Comparison of ENCODE assay signal across 16 cellular contexts in genomic region chr2:239654266-239654665, GRCh38.
DNase-seq lines count a peak whose midpoint lies in the region; ATAC-seq and TF ChIP-seq lines count a peak whose summit lies in the region.
"Had no signal": no experiment of that assay in that cellular context is flagged by ENCODE, and none has a peak within 500 bp of the region (broad histone marks: within the 10 kb centered on the region; RNA-seq: fewer than 3 reads in every experiment).

No MANE protein-coding gene starts in this region.

- CTCF ChIA-PET in activated CD4-positive, alpha-beta T cell treated with anti-CD3 and anti-CD28 coated beads, Interleukin-2, amount 10 ng/mL, durations not matched to agents 7 days and 5 days (lab: Charles Lee), result no interaction called here

- ATAC-seq in GM18867 (IDR thresholded peaks at IDR 0.05; ENCODE audit: unreplicated experiment), result no peak
- ATAC-seq: CD8-positive, alpha-beta T cell had no signal

- H3K36me3 Mint-ChIP-seq in activated CD4-positive, alpha-beta T cell treated with anti-CD3 and anti-CD28 coated beads, Interleukin-2, amount 10 ng/mL, durations not matched to agents 7 days and 5 days (ENCODE audit: low read depth), result no peaks in the 10 kb centered on the region
- H3K36me3 Mint-ChIP-seq: CD8-positive, alpha-beta T cell had no signal

- H3F3A ChIP-seq in neural cell (ENCODE audit: insufficient read depth, low read length, poor library complexity, severe bottlenecking), result no peaks in the 10 kb centered on the region

- H3K27me3 Mint-ChIP-seq in activated CD4-positive, alpha-beta T cell treated with anti-CD3 and anti-CD28 coated beads, Interleukin-2, amount 10 ng/mL, durations not matched to agents 7 days and 5 days, result peaks cover 19% of the 10 kb centered on the region
- H3K27me3 Mint-ChIP-seq: CD4-positive, alpha-beta T cell had no signal

- H3K4me2 ChIP-seq in neural cell (ENCODE audit: low read length), result no peak overlapping the region
- H3K4me2 ChIP-seq: BLaER1 had no signal

- intact Hi-C loops in posterior vena cava (cut with DNase I), result no loop called here

- no peak overlapping the region for H2AFZ ChIP-seq in neural cell (ENCODE audit: low read depth, low read length)

- H3K27me3 ChIP-seq in neural cell (ENCODE audit: insufficient read depth, low read depth, low read length), result no peaks in the 10 kb centered on the region
- H3K27me3 ChIP-seq: BE2C, BLaER1 had no signal

- H3K9me2 ChIP-seq in neural cell (ENCODE audit: insufficient read depth, low read length), result no peaks in the 10 kb centered on the region

- no peaks in the 10 kb centered on the region for H3K36me3 ChIP-seq in neural cell (ENCODE audit: insufficient read depth, low read length)
- H3K36me3 ChIP-seq: BE2C, BLaER1 had no signal

- H3K4me3 Mint-ChIP-seq in activated CD4-positive, alpha-beta T cell treated with anti-CD3 and anti-CD28 coated beads, Interleukin-2, amount 10 ng/mL, durations not matched to agents 7 days and 5 days, result no peak overlapping the region
- H3K4me3 Mint-ChIP-seq: CD4-positive, alpha-beta T cell; CD8-positive, alpha-beta T cell had no signal

- H3K9me3 ChIP-seq in neural cell (ENCODE audit: low read length), result no peaks in the 10 kb centered on the region
- H3K9me3 ChIP-seq: BE2C, BLaER1, Caco-2 had no signal

- POLR2A ChIA-PET in activated CD4-positive, alpha-beta T cell treated with anti-CD3 and anti-CD28 coated beads, Interleukin-2, amount 10 ng/mL, durations not matched to agents 7 days and 5 days (lab: Charles Lee), result no interaction called here

- TF ChIP-seq EP300 in neural cell (conservative IDR thresholded peaks at IDR 0.05; ENCODE audit: poor library complexity, severe bottlenecking), result no peak

- H3K79me2 ChIP-seq in neural cell (replicated peaks; ENCODE audit: insufficient read depth, low read length), result no peaks in the 10 kb centered on the region

- peaks cover 2% of the 10 kb centered on the region for H3K9me3 Mint-ChIP-seq in activated CD4-positive, alpha-beta T cell treated with anti-CD3 and anti-CD28 coated beads, Interleukin-2, amount 10 ng/mL, durations not matched to agents 7 days and 5 days
- H3K9me3 Mint-ChIP-seq: CD4-positive, alpha-beta T cell had no signal

- peak; percentile 41 for DNase-seq in posterior vena cava (ENCODE audit: low spot score)
- no peak for DNase-seq in T1000 (lab: John Stamatoyannopoulos, UW)
- no peak for DNase-seq in activated CD4-positive, alpha-beta T cell treated with anti-CD3 and anti-CD28 coated beads, Interleukin-2, amount 10 ng/mL, durations not matched to agents 7 days and 5 days
- DNase-seq: 8988T; ACHN; BE2C; C1 segment of cervical spinal cord; Caco-2; Calu3; CD4-positive, alpha-beta T cell; CD8-positive, alpha-beta T cell; DMS79 treated with DMSO at 0.1 percent for 48 hours; GF-D8 had no signal

- H4K20me1 ChIP-seq in neural cell (ENCODE audit: insufficient read depth), result no peaks in the 10 kb centered on the region
- H4K20me1 ChIP-seq: BLaER1 had no signal

- no peak overlapping the region for H3K9ac ChIP-seq in neural cell (ENCODE audit: low read length)
- H3K9ac ChIP-seq: BLaER1 had no signal

- no peak for TF ChIP-seq CTCF in neural cell (IDR thresholded peaks at IDR 0.05; ENCODE audit: poor library complexity, severe bottlenecking)

- H3K4me1 Mint-ChIP-seq in activated CD4-positive, alpha-beta T cell treated with anti-CD3 and anti-CD28 coated beads, Interleukin-2, amount 10 ng/mL, durations not matched to agents 7 days and 5 days, result no peaks in the 10 kb centered on the region

- no peak overlapping the region for H3K4me3 ChIP-seq in neural cell (ENCODE audit: low read length)
- H3K4me3 ChIP-seq: BLaER1 had no signal

- H3K27ac ChIP-seq in neural cell (ENCODE audit: low read length), result peak overlapping the region; percentile 41
- H3K27ac ChIP-seq: BLaER1 had no signal

- TF ChIP-seq RAD21 in neural cell (conservative IDR thresholded peaks at IDR 0.05), result no peak

- no peak overlapping the region for H3K27ac Mint-ChIP-seq in activated CD4-positive, alpha-beta T cell treated with anti-CD3 and anti-CD28 coated beads, Interleukin-2, amount 10 ng/mL, durations not matched to agents 7 days and 5 days
- H3K27ac Mint-ChIP-seq: CD4-positive, alpha-beta T cell; CD8-positive, alpha-beta T cell had no signal

TF ChIP-seq in neural cell, 6 proteins besides CTCF, POLR2A, EP300 and RAD21:
- TF ChIP-seq POLR2AphosphoS5 (IDR thresholded peaks at IDR 0.05), result peak; percentile 97
- no peak for TF ChIP-seq MXI1 (conservative IDR thresholded peaks at IDR 0.05; ENCODE audit: poor library complexity, severe bottlenecking)
- peak; percentile 19 for TF ChIP-seq SMC3 (conservative IDR thresholded peaks at IDR 0.05; ENCODE audit: poor library complexity)
- TF ChIP-seq REST (IDR thresholded peaks at IDR 0.05; ENCODE audit: borderline replicate concordance), result no peak
- TF ChIP-seq EZH2 (IDR thresholded peaks at IDR 0.05; ENCODE audit: borderline replicate concordance, insufficient read depth, low read length, poor library complexity, severe bottlenecking), result no peak
- no peak for TF ChIP-seq TAF1 (IDR thresholded peaks at IDR 0.05; ENCODE audit: low read depth)
TF ChIP-seq in neural cell: peak in this region for 2.
